In genomic region chr2:75071766-75072165, GRCh38 we compare ENCODE assay signal across 14 cellular contexts.
"Had no signal": no experiment of that assay in that cellular context is flagged by ENCODE, and none has a peak within 500 bp of the region (broad histone marks: within the 10 kb centered on the region; RNA-seq: fewer than 3 reads in every experiment).

No MANE protein-coding gene starts in this region.

- H3K9me3 ChIP-seq: gastrocnemius medialis, heart right ventricle, left ventricle myocardium inferior, lower lobe of right lung, neutrophil, psoas muscle, right lobe of liver had no signal

- H3K4me1 ChIP-seq: heart right ventricle, left ventricle myocardium inferior, lower lobe of right lung, right lobe of liver had no signal

- H3K4me3 ChIP-seq: gastrocnemius medialis, heart right ventricle, left ventricle myocardium inferior, lower lobe of right lung, psoas muscle, right lobe of liver had no signal

- DNase-seq: effector memory CD4-positive, alpha-beta T cell; gastrocnemius medialis; heart right ventricle; immature natural killer cell; left ventricle myocardium inferior; lower lobe of right lung; naive B cell; psoas muscle; retina; right lobe of liver; stimulated activated CD4-positive, alpha-beta T cell treated with anti-CD3 and anti-CD28 coated beads, Interleukin-2, amount 100 ng/mL, for 24 hours; stimulated activated naive CD4-positive, alpha-beta T cell treated with Interleukin-2 at 50 U/mL for 16 hours had no signal

- H3K36me3 ChIP-seq: gastrocnemius medialis, heart right ventricle, left ventricle myocardium inferior, lower lobe of right lung, neutrophil, right lobe of liver had no signal

- H3K27ac ChIP-seq: gastrocnemius medialis, heart right ventricle, left ventricle myocardium inferior, lower lobe of right lung, neutrophil, psoas muscle, right lobe of liver had no signal

- H3K27me3 ChIP-seq: gastrocnemius medialis, heart right ventricle, neutrophil, right lobe of liver had no signal

- ATAC-seq: esophagus mucosa, gastrocnemius medialis, heart right ventricle, lower lobe of right lung, psoas muscle, right lobe of liver had no signal
